Comparison of ENCODE assay signal across 11 cellular contexts in the genomic region with DNA sequence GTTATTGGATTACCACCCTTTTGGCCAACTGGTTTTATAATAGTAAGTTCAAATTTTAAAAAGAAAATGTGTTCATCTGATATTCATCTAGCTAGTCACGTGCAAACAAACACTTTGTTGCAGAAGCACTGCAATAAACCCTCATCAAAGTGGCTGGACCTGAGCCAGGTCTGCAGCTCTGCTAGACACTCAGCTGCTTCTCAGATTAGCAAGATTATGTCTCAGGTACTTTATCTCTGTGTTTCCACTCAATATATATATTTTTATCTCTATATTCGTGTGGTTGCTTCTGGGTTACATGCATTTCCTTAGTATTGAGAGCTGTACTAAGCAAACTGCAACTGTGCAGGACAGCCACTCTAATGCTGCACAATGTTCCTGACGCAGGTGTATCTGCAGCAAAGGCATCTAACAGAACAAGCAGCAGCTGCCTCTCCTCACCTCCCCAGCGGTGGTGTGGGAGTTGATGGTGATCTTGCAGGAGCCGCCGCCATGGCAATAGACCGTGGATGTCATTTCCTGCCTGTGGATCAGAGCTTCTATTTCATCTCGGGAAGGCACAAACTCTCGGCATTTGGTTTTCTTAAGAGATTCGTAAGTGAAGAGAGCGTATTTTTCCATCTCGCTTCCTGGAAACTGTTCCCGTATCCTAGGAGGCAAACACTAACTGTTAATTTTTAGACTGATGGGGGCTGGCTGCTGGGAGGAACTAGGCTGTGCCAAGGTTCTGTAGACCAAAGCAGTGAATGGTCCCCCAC. TPM values are rescaled to one million over a fixed set of nuclear protein-coding genes. Genes with fewer than 3 reads are reported as not detected.
DNase-seq lines count a peak whose midpoint lies in the region; ATAC-seq, FAIRE-seq and TF ChIP-seq lines count a peak whose summit lies in the region.
"Had no signal": no experiment of that assay in that cellular context is flagged by ENCODE, and none has a peak within 500 bp of the region (broad histone marks: within the 10 kb centered on the region; RNA-seq: fewer than 3 reads in every experiment).

No MANE protein-coding gene starts in this region.

- H3K9me3 Mint-ChIP-seq in CD4-positive, alpha-beta memory T cell: no peaks in the 10 kb centered on the region
- no peaks in the 10 kb centered on the region for H3K9me3 Mint-ChIP-seq in activated T-cell treated with anti-CD3 and anti-CD28 coated beads, Interleukin-2, amount 50 U/mL, for 4 hours

- no peaks in the 10 kb centered on the region for H3K27me3 Mint-ChIP-seq in CD4-positive, alpha-beta memory T cell
- H3K27me3 Mint-ChIP-seq in activated T-cell treated with anti-CD3 and anti-CD28 coated beads, Interleukin-2, amount 50 U/mL, for 4 hours (ENCODE audit: low read depth): no peaks in the 10 kb centered on the region

- 96% methylated on average over 13 of the region's 13 CpGs for WGBS in HepG2 (ENCODE audit: low lambda C conversion rate)

- H3K36me3 ChIP-seq in CD4-positive, alpha-beta memory T cell (ENCODE audit: insufficient read depth, low read length): no peaks in the 10 kb centered on the region
- H3K36me3 ChIP-seq in HepG2 (replicated peaks in 1 of 2; ENCODE audit: control insufficient read depth in 1 of 2, insufficient read depth in 2 of 2, low read length in 2 of 2): peaks cover 26 to 76% of the 10 kb centered on the region in 2 experiments; a peak in 4 of 5 replicates

- no peaks in the 10 kb centered on the region for H3K9me3 ChIP-seq in CD4-positive, alpha-beta memory T cell (ENCODE audit: control insufficient read depth in 1 of 2, low read length in 2 of 2)
- H3K9me3 ChIP-seq in HepG2 (ENCODE audit: low read length): no peaks in the 10 kb centered on the region

- peak overlapping the region in 1 of 2 donors; percentile 14 for H3K4me3 ChIP-seq in CD4-positive, alpha-beta memory T cell (ENCODE audit: low read length in 2 of 2)
- no peak overlapping the region for H3K4me3 ChIP-seq in HepG2 (replicated peaks in 1 of 3; ENCODE audit: insufficient read depth in 1 of 3, low read depth in 2 of 3, low read length in 3 of 3)

- no peaks in the 10 kb centered on the region for H4K20me1 ChIP-seq in HepG2 (ENCODE audit: insufficient read depth, low read length)

- no peak for FAIRE-seq in HepG2 (lab: Jason Lieb, UNC)
- FAIRE-seq: bronchial epithelial cell had no signal

- TF ChIP-seq CTCF in HepG2 (CRISPR knock-in tag; IDR thresholded peaks at IDR 0.05): no peak

- H3K36me3 Mint-ChIP-seq in CD4-positive, alpha-beta memory T cell: no peaks in the 10 kb centered on the region
- H3K36me3 Mint-ChIP-seq in activated T-cell treated with anti-CD3 and anti-CD28 coated beads, Interleukin-2, amount 50 U/mL, for 4 hours (ENCODE audit: insufficient read depth): no peaks in the 10 kb centered on the region

- CTCF ChIA-PET in CD4-positive, alpha-beta memory T cell (lab: Charles Lee; ENCODE audit: partially characterized antibody): interaction anchor here (0.7 to 1.5 kb wide), 4 partner anchors 10 to 218 kb away, joined by 3 to 7 read pairs (median 4); no protein-coding TSS in a partner anchor
- CTCF ChIA-PET in HepG2 (lab: Yijun Ruan, JAX; ENCODE audit: low intra/inter-chr PET ratio, low total read pairs): no interaction called here

- DNase-seq in CD4-positive, alpha-beta memory T cell: peak; percentile 28 to 62 (median 45)
- peak; percentile 37 for DNase-seq in NCI-H128 (lab: John Stamatoyannopoulos, UW; ENCODE audit: unreplicated experiment)
- DNase-seq in activated T-cell treated with anti-CD3 and anti-CD28 coated beads, Interleukin-2, amount 50 U/mL, for 4 hours: no peak
- peak; percentile 47 to 75 for DNase-seq in left colon
- DNase-seq in HepG2 (ENCODE audit: low spot score): no peak

- TF ChIP-seq RAD21 in HepG2 (CRISPR knock-in tag; IDR thresholded peaks at IDR 0.05): no peak

- ATAC-seq in activated T-cell treated with anti-CD3 and anti-CD28 coated beads, Interleukin-2, amount 50 U/mL, for 4 hours: peak; percentile 58 to 74
- peak; percentile 63 for ATAC-seq in left colon
- no peak for ATAC-seq in HG02798 (IDR thresholded peaks at IDR 0.05; ENCODE audit: poor library complexity, unreplicated experiment)
- no peak for ATAC-seq in HepG2
- no peak for ATAC-seq in HG03097 (IDR thresholded peaks at IDR 0.05; ENCODE audit: low FRiP score, unreplicated experiment)
- no peak for ATAC-seq in HG03045 (IDR thresholded peaks at IDR 0.05; ENCODE audit: unreplicated experiment)
- ATAC-seq: HCT116 had no signal

- no peak overlapping the region for H3K27ac ChIP-seq in CD4-positive, alpha-beta memory T cell (ENCODE audit: low read depth, low read length)
- no peak overlapping the region for H3K27ac ChIP-seq in HepG2 (ENCODE audit: extremely low read length, insufficient read depth, low read length)

- POLR2A ChIA-PET in CD4-positive, alpha-beta memory T cell (lab: Charles Lee; ENCODE audit: partially characterized antibody): interaction anchor here (2.0 kb wide), 1 partner anchor 56 kb away, joined by 13 read pairs; the partner anchor contains the start of gene RETREG1
- POLR2A ChIA-PET in HepG2 (lab: Yijun Ruan, JAX): no interaction called here

- no peaks in the 10 kb centered on the region for H3K79me2 ChIP-seq in HepG2 (ENCODE audit: insufficient read depth, low read length)

- no peak for TF ChIP-seq EP300 in HepG2 (IDR thresholded peaks at IDR 0.05; ENCODE audit: low read depth in 2 of 2, low read length in 2 of 2)
- TF ChIP-seq EP300 in HepG2 (CRISPR knock-in tag; IDR thresholded peaks at IDR 0.05; ENCODE audit: borderline replicate concordance): no peak

- H3K4me1 Mint-ChIP-seq in CD4-positive, alpha-beta memory T cell: peaks cover 6 to 19% (median 11%) of the 10 kb centered on the region in 4 donors
- peaks cover 16% of the 10 kb centered on the region for H3K4me1 Mint-ChIP-seq in activated T-cell treated with anti-CD3 and anti-CD28 coated beads, Interleukin-2, amount 50 U/mL, for 4 hours (ENCODE audit: low read depth)

- peak overlapping the region; percentile 21 to 88 (median 74) for H3K4me3 Mint-ChIP-seq in CD4-positive, alpha-beta memory T cell
- peak overlapping the region; percentile 57 for H3K4me3 Mint-ChIP-seq in activated T-cell treated with anti-CD3 and anti-CD28 coated beads, Interleukin-2, amount 50 U/mL, for 4 hours

- intact Hi-C loops in CD4-positive, alpha-beta memory T cell (cut with micrococcal nuclease): loop anchor here (2.0 kb wide), 1 partner anchor 57 kb away; the partner anchor contains the start of gene RETREG1
- intact Hi-C loops in left colon (cut with DNase I, micrococcal nuclease) (no loop called here), HepG2 (cut with micrococcal nuclease; ENCODE audit: unreplicated experiment) (no loop called here)

- H3K27me3 ChIP-seq in CD4-positive, alpha-beta memory T cell (ENCODE audit: insufficient read depth, low read length): no peaks in the 10 kb centered on the region
- no peaks in the 10 kb centered on the region for H3K27me3 ChIP-seq in HepG2 (ENCODE audit: control insufficient read depth in 1 of 2, insufficient read depth in 2 of 2, low read length in 2 of 2)

- H3K4me1 ChIP-seq in CD4-positive, alpha-beta memory T cell (ENCODE audit: insufficient read depth, low read length): peaks cover 14% of the 10 kb centered on the region
- H3K4me1 ChIP-seq in HepG2 (ENCODE audit: insufficient read depth, low read length): no peaks in the 10 kb centered on the region

- H2AFZ ChIP-seq in HepG2 (ENCODE audit: low read length): no peak overlapping the region

- H3K9ac ChIP-seq in HepG2 (ENCODE audit: insufficient read depth, low read depth, low read length): no peak overlapping the region

- no TSS peak for BruUV-seq in HepG2 (replicated peaks; lab: Mats Ljungman, UMichigan)

- peak overlapping the region in 6 of 7 donors; percentile 37 to 92 (median 50) for H3K27ac Mint-ChIP-seq in CD4-positive, alpha-beta memory T cell

- H3K4me2 ChIP-seq in HepG2 (ENCODE audit: low read depth, low read length): no peak overlapping the region

- TF ChIP-seq POLR2A in HepG2 (IDR thresholded peaks at IDR 0.05; ENCODE audit: insufficient read depth in 1 of 2, low read depth in 2 of 2, low read length in 2 of 2): no peak

- in situ Hi-C loops in HepG2 (cut with HindIII; ENCODE audit: extremely low pct_ligation_motif_present, low pct_unique_long_range_greater_than_20kb): no loop called here

TF ChIP-seq in HepG2, 621 proteins besides CTCF, POLR2A, EP300 and RAD21 (continues in another document):
- TF ChIP-seq IRF2 (CRISPR knock-in tag; IDR thresholded peaks at IDR 0.05): no peak
- TF ChIP-seq MTF2 (CRISPR knock-in tag; IDR thresholded peaks at IDR 0.05; ENCODE audit: borderline replicate concordance): no peak
- TF ChIP-seq GATAD1 (CRISPR knock-in tag; IDR thresholded peaks at IDR 0.05): no peak
- TF ChIP-seq CHD4 (IDR thresholded peaks at IDR 0.05; ENCODE audit: borderline replicate concordance, low read length): no peak
- TF ChIP-seq CHCHD3 (CRISPR knock-in tag; IDR thresholded peaks at IDR 0.05): no peak

RNA-seq across cellular contexts. Expression of gene RETREG1, which starts 56.6 kb away (rescaled TPM):
- 10 to 100 TPM; 26.6 to 28.0 TPM for total RNA-seq in CD4-positive, alpha-beta memory T cell
- 10 to 100 TPM; 70.6 to 79.5 TPM for polyA plus RNA-seq in CD4-positive, alpha-beta memory T cell
- 10 to 100 TPM in 2 of 3 donors, 1 to 10 TPM in 1; 9.6 to 12.2 (median 10.1) TPM for total RNA-seq in activated T-cell treated with anti-CD3 and anti-CD28 coated beads, Interleukin-2, amount 50 U/mL, for 4 hours
- total RNA-seq in left colon (100 to 1,000 TPM in 1 of 2 donors, 10 to 100 TPM in 1; 63.7 to 100 TPM), HepG2 (2016; rRNA removed; fragmentation: Illumina TruSeq; extraction: Trizol) (not detected in 2 replicates)
- not detected in 2 replicates for total RNA-seq in HepG2 (2016; cell fraction: cytosol; rRNA removed; fragmentation: Illumina TruSeq; extraction: Trizol; ENCODE audit: low read depth)
- not detected in 2 replicates for total RNA-seq in HepG2 (2016; cell fraction: insoluble cytoplasmic fraction; rRNA removed; fragmentation: Illumina TruSeq; extraction: Trizol)
- not detected in 2 replicates for total RNA-seq in HepG2 (2016; cell fraction: membrane; rRNA removed; fragmentation: Illumina TruSeq; extraction: Trizol)
- not detected in 2 replicates for total RNA-seq in HepG2 (2016; cell fraction: nucleus; rRNA removed; fragmentation: Illumina TruSeq; extraction: Trizol)
- 0.07 TPM in 1 of 2 replicates, not detected in the other for polyA plus RNA-seq in HepG2 (2011; rRNA removed)
- polyA plus RNA-seq in HepG2 (2011; cell fraction: cytosol; rRNA removed): 0.09 TPM in 1 of 2 replicates, not detected in the other
- not detected in 2 replicates for polyA plus RNA-seq in HepG2 (2011; cell fraction: nucleus; rRNA removed)
- polyA plus RNA-seq in HepG2 (2012): not detected in 2 replicates
- not detected in 2 replicates for polyA plus RNA-seq in HepG2 (2016; cell fraction: cytosol; fragmentation: Illumina TruSeq; extraction: Trizol; ENCODE audit: low read depth)
- polyA plus RNA-seq in HepG2 (2016; cell fraction: insoluble cytoplasmic fraction; fragmentation: Illumina TruSeq; extraction: Trizol; ENCODE audit: low read depth): not detected in 2 replicates
- not detected in 2 replicates for polyA plus RNA-seq in HepG2 (2016; cell fraction: membrane; fragmentation: Illumina TruSeq; extraction: Trizol; ENCODE audit: low read depth)
- polyA plus RNA-seq in HepG2 (2016; cell fraction: nucleus; fragmentation: Illumina TruSeq; extraction: Trizol; ENCODE audit: insufficient read depth, low read depth): not detected in 2 replicates
- 4.4 TPM in 1 of 2 replicates, not detected in the other for polyA minus RNA-seq in HepG2 (2011; rRNA and poly(A)+ RNA removed; ENCODE audit: low replicate concordance)
- not detected in 2 replicates for polyA minus RNA-seq in HepG2 (2011; cell fraction: cytosol; rRNA and poly(A)+ RNA removed)
- polyA minus RNA-seq in HepG2 (2011; cell fraction: nucleus; rRNA and poly(A)+ RNA removed): not detected in 2 replicates
- total RNA-seq: glomerular endothelial cell had no signal

Comparison
In these comparisons a context has a peak if more than half of its experiments do, and no peak if none do; other contexts are left out.
1. DNase-seq: peak in CD4-positive, alpha-beta memory T cell (5 of 5), NCI-H128 (single experiment) and left colon (2 of 2); none in activated T-cell treated with anti-CD3 and anti-CD28 coated beads, Interleukin-2, amount 50 U/mL, for 4 hours (single experiment) and HepG2 (single experiment).
2. ATAC-seq: peak in activated T-cell treated with anti-CD3 and anti-CD28 coated beads, Interleukin-2, amount 50 U/mL, for 4 hours (2 of 2) and left colon (single experiment); none in HG02798 (single experiment), HepG2 (single experiment), HG03097 (single experiment) and HG03045 (single experiment).
3. RNA of gene RETREG1, which starts 56.6 kb away (total RNA-seq): 63.7 to 100 TPM in left colon, 26.6 to 28.0 TPM in CD4-positive, alpha-beta memory T cell and 9.6 to 12.2 TPM in activated T-cell treated with anti-CD3 and anti-CD28 coated beads, Interleukin-2, amount 50 U/mL, for 4 hours; not detected in HepG2; every median in the first group is over 4 times any median in the second.